ENCODE assay signal across 23 cellular contexts in the genomic region with DNA sequence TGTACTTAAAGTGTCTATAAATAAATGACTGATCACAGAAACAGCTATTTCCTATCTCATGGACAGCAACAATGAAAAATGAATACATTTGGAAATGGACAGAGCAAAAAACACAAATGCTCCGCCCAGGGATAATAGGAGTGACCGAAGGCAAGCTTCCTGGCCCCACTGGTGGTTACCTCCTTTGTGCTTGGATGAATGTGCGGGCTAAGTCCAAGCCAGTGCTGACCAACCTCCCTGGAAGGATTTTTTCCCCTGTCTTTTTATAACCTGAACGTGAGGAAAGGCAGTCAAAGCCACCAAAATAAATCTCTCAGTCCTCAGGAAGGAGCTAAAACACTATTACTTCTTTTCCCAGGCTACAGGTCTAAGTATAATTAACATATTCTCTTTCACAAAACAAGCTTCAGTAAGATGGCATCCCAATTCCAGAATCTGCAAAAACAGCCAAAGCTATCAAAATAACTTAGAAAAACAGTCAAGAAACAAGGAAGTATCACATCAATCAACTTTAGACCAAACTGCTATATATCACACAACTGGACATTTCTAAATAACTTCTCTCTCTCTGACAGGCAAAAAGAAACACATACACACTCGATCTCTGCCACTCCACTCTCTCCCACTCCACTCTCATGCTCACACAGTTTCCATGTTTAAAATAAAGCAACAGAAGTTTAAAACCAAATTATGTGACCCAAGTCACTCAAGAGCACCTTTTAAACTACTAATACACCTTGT.
"Had no signal": no experiment of that assay in that cellular context is flagged by ENCODE, and none has a peak within 500 bp of the region (broad histone marks: within the 10 kb centered on the region; RNA-seq: fewer than 3 reads in every experiment).

No MANE protein-coding gene starts in this region.

- H3K27me3 ChIP-seq: body of pancreas, dorsolateral prefrontal cortex, gastrocnemius medialis, heart right ventricle, left lung, stomach had no signal

- H3K4me3 ChIP-seq: body of pancreas, dorsolateral prefrontal cortex, gastrocnemius medialis, heart right ventricle, left lung, smooth muscle cell, stomach had no signal

- DNase-seq: activated CD4-positive, alpha-beta T cell treated with anti-CD3 and anti-CD28 coated beads for 36 hours; activated CD4-positive, alpha-beta T cell treated with anti-CD3 and anti-CD28 coated beads, Interleukin-2, amount 50 U/mL, for 48 hours; activated naive CD4-positive, alpha-beta T cell; activated naive CD8-positive, alpha-beta T cell treated with anti-CD3 and anti-CD28 coated beads, Interleukin-2, amount 10 ng/mL, durations not matched to agents 7 days and 5 days; amygdala; body of pancreas; caudate nucleus; dorsolateral prefrontal cortex; erythroblast; gastrocnemius medialis; heart right ventricle; left lung; stimulated activated CD4-positive, alpha-beta T cell treated with anti-CD3 and anti-CD28 coated beads, Interleukin-4, amount 100 ng/mL, for 1 hour; stomach; SW 1271; WERI-Rb-1 had no signal

- H3K9me3 ChIP-seq: body of pancreas, gastrocnemius medialis, heart right ventricle, left lung, stomach had no signal

- H3K4me1 ChIP-seq: body of pancreas, left lung had no signal

- H3K27ac Mint-ChIP-seq: activated CD4-positive, alpha-beta T cell treated with anti-CD3 and anti-CD28 coated beads for 36 hours; activated naive CD8-positive, alpha-beta T cell treated with anti-CD3 and anti-CD28 coated beads, Interleukin-2, amount 10 ng/mL, durations not matched to agents 7 days and 5 days; activated T-helper 1 cell treated with anti-CD3 and anti-CD28 coated beads, Interleukin-12 subunit alpha, Interleukin-12 subunit beta, Interleukin-2, Interleukin-4 antibody, amounts not matched to agents 30 ng/mL and 10 ng/mL and 1 ng/mL, durations not matched to agents 14 hours and 24 hours and 36 hours; mesothelial cell of epicardium; stimulated activated effector memory CD8-positive, alpha-beta T cell treated with anti-CD3 and anti-CD28 coated beads, Interleukin-12 subunit alpha, Interleukin-12 subunit beta, amount 100 ng/mL, for 72 hours; type B pancreatic cell had no signal

- H3K9me3 Mint-ChIP-seq: mesothelial cell of epicardium; neural crest cell; stimulated activated effector memory CD8-positive, alpha-beta T cell treated with anti-CD3 and anti-CD28 coated beads, Interleukin-12 subunit alpha, Interleukin-12 subunit beta, amount 100 ng/mL, for 72 hours; type B pancreatic cell had no signal

- H3K27ac ChIP-seq: body of pancreas, dorsolateral prefrontal cortex, gastrocnemius medialis, heart right ventricle, left lung, stomach, WERI-Rb-1 had no signal

- H3K36me3 ChIP-seq: gastrocnemius medialis, heart right ventricle, left lung, stomach, WERI-Rb-1 had no signal

- H3K27me3 Mint-ChIP-seq: activated CD4-positive, alpha-beta T cell treated with anti-CD3 and anti-CD28 coated beads for 36 hours; activated naive CD8-positive, alpha-beta T cell treated with anti-CD3 and anti-CD28 coated beads, Interleukin-2, amount 10 ng/mL, durations not matched to agents 7 days and 5 days; type B pancreatic cell had no signal

- H3K4me3 Mint-ChIP-seq: activated CD4-positive, alpha-beta T cell treated with anti-CD3 and anti-CD28 coated beads for 36 hours; activated naive CD8-positive, alpha-beta T cell treated with anti-CD3 and anti-CD28 coated beads, Interleukin-2, amount 10 ng/mL, durations not matched to agents 7 days and 5 days; activated T-helper 1 cell treated with anti-CD3 and anti-CD28 coated beads, Interleukin-12 subunit alpha, Interleukin-12 subunit beta, Interleukin-2, Interleukin-4 antibody, amounts not matched to agents 30 ng/mL and 10 ng/mL and 1 ng/mL, durations not matched to agents 14 hours and 24 hours and 36 hours; mesothelial cell of epicardium; neural crest cell; stimulated activated effector memory CD8-positive, alpha-beta T cell treated with anti-CD3 and anti-CD28 coated beads, Interleukin-12 subunit alpha, Interleukin-12 subunit beta, amount 100 ng/mL, for 72 hours; type B pancreatic cell had no signal

- H3K36me3 Mint-ChIP-seq: mesothelial cell of epicardium; stimulated activated effector memory CD8-positive, alpha-beta T cell treated with anti-CD3 and anti-CD28 coated beads, Interleukin-12 subunit alpha, Interleukin-12 subunit beta, amount 100 ng/mL, for 72 hours; type B pancreatic cell had no signal

- H3K4me1 Mint-ChIP-seq: activated naive CD8-positive, alpha-beta T cell treated with anti-CD3 and anti-CD28 coated beads, Interleukin-2, amount 10 ng/mL, durations not matched to agents 7 days and 5 days had no signal

- ATAC-seq: activated CD4-positive, alpha-beta T cell treated with anti-CD3 and anti-CD28 coated beads for 36 hours; body of pancreas; gastrocnemius medialis; heart right ventricle; sciatic nerve; stimulated activated effector memory CD8-positive, alpha-beta T cell treated with anti-CD3 and anti-CD28 coated beads, Interleukin-12 subunit alpha, Interleukin-12 subunit beta, amount 100 ng/mL, for 72 hours had no signal
